ENCODE assay signal across 1 cellular context in genomic region chr9:136086951-136087740, GRCh38.
TF ChIP-seq lines count a peak whose summit lies in the region.

No MANE protein-coding gene starts in this region.

TF ChIP-seq in GM23338, 12 proteins besides CTCF, POLR2A, EP300 and RAD21 (continued from another document):
- TF ChIP-seq, protein P1, sequence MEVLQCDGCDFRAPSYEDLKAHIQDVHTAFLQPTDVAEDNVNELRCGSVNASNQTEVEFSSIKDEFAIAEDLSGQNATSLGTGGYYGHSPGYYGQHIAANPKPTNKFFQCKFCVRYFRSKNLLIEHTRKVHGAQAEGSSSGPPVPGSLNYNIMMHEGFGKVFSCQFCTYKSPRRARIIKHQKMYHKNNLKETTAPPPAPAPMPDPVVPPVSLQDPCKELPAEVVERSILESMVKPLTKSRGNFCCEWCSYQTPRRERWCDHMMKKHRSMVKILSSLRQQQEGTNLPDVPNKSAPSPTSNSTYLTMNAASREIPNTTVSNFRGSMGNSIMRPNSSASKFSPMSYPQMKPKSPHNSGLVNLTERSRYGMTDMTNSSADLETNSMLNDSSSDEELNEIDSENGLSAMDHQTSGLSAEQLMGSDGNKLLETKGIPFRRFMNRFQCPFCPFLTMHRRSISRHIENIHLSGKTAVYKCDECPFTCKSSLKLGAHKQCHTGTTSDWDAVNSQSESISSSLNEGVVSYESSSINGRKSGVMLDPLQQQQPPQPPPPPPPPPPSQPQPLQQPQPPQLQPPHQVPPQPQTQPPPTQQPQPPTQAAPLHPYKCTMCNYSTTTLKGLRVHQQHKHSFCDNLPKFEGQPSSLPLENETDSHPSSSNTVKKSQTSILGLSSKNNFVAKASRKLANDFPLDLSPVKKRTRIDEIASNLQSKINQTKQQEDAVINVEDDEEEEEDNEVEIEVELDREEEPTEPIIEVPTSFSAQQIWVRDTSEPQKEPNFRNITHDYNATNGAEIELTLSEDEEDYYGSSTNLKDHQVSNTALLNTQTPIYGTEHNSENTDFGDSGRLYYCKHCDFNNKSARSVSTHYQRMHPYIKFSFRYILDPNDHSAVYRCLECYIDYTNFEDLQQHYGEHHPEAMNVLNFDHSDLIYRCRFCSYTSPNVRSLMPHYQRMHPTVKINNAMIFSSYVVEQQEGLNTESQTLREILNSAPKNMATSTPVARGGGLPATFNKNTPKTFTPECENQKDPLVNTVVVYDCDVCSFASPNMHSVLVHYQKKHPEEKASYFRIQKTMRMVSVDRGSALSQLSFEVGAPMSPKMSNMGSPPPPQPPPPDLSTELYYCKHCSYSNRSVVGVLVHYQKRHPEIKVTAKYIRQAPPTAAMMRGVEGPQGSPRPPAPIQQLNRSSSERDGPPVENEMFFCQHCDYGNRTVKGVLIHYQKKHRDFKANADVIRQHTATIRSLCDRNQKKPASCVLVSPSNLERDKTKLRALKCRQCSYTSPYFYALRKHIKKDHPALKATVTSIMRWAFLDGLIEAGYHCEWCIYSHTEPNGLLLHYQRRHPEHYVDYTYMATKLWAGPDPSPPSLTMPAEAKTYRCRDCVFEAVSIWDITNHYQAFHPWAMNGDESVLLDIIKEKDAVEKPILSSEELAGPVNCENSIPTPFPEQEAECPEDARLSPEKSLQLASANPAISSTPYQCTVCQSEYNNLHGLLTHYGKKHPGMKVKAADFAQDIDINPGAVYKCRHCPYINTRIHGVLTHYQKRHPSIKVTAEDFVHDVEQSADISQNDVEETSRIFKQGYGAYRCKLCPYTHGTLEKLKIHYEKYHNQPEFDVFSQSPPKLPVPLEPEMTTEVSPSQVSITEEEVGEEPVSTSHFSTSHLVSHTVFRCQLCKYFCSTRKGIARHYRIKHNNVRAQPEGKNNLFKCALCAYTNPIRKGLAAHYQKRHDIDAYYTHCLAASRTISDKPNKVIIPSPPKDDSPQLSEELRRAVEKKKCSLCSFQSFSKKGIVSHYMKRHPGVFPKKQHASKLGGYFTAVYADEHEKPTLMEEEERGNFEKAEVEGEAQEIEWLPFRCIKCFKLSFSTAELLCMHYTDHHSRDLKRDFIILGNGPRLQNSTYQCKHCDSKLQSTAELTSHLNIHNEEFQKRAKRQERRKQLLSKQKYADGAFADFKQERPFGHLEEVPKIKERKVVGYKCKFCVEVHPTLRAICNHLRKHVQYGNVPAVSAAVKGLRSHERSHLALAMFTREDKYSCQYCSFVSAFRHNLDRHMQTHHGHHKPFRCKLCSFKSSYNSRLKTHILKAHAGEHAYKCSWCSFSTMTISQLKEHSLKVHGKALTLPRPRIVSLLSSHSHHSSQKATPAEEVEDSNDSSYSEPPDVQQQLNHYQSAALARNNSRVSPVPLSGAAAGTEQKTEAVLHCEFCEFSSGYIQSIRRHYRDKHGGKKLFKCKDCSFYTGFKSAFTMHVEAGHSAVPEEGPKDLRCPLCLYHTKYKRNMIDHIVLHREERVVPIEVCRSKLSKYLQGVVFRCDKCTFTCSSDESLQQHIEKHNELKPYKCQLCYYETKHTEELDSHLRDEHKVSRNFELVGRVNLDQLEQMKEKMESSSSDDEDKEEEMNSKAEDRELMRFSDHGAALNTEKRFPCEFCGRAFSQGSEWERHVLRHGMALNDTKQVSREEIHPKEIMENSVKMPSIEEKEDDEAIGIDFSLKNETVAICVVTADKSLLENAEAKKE (CRISPR knock-in tag; IDR thresholded peaks at IDR 0.05), result no peak
- TF ChIP-seq EZH2 (IDR thresholded peaks at IDR 0.05; ENCODE audit: low read depth, unreplicated experiment) (no peak), POLR2AphosphoS5 (IDR thresholded peaks at IDR 0.05; ENCODE audit: low read depth) (no peak)
